Comparison of ENCODE assay signal across 8 cellular contexts in the genomic region with DNA sequence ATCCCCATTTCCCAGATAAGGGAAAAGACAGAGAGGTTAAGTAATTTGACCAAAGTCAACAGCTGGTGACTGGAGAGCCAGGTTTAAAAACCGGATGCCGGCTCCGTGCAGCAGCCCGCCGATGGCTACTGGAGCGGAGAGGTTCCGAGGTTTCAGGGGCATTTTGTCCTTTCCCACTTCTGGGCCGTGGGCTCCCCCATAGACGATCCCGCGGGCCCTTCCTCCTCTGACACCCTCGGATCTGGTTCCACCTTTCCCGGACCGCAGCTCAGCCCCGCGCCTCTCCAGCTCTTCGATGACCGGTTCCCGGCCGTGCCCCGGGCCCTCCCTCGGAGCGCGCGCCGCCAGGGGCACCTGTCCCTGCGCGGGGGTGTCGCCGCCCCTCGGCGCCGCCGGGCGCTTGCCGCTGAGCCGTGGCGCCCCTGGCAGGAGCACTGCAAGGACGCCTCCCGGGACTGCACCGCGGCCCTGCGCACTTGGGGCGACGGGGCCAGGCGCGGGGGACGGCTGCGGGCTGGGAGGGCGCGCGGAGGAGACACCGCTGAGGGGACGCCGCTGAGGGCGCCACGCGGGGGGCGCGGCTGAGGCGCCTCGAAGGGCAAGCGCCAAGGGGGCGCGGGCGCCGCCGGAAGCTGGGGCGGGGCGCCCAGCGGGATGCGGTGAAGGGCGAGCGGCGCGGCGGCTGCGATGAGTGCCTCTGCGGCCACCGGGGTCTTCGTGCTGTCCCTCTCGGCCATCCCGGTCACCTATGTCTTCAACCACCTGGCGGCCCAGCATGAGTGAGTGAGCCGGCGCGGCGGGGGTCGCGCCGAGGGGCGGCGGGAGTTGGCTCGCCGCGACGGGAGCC. TPM values are rescaled to one million over a fixed set of nuclear protein-coding genes. Genes with fewer than 3 reads are reported as not detected.
DNase-seq lines count a peak whose midpoint lies in the region; TF ChIP-seq lines count a peak whose summit lies in the region.

TSS of gene TM6SF1 (plus strand) at position 652 of the 847 bp plus-strand sequence. CDS start at position 688, 36 bp downstream.

- H3K4me3 ChIP-seq in fibroblast of the aortic adventitia (ENCODE audit: low read depth, low read length) = peak within 1 kb of the TSS; percentile 57
- H3K4me3 ChIP-seq in neural progenitor cell = peak within 1 kb of the TSS; percentile 62

- H3K9me3 Mint-ChIP-seq in HFFc6 = peaks cover 3% of the 10 kb centered on the region; the same call in 1 of the 2 replicates
- H3K9me3 Mint-ChIP-seq in neural progenitor cell = peaks cover 11% of the 10 kb centered on the region

- H3K36me3 Mint-ChIP-seq in HFFc6 (ENCODE audit: low read depth) = peaks cover 6% of the 10 kb centered on the region; the same call in 1 of the 2 replicates
- no peaks in the 10 kb centered on the region for H3K36me3 Mint-ChIP-seq in neural progenitor cell

- peaks cover 59% of the 10 kb centered on the region for H3K27me3 ChIP-seq in neural progenitor cell

- H3K4me2 ChIP-seq in neural progenitor cell = peak within 1 kb of the TSS; percentile 96

- H3K36me3 ChIP-seq in ES-I3 (ENCODE audit: insufficient read depth, low read length) = no peaks in the 10 kb centered on the region
- H3K36me3 ChIP-seq in neural progenitor cell = no peaks in the 10 kb centered on the region

- H3K4me1 ChIP-seq in ES-I3 (ENCODE audit: insufficient read depth, low read length) (no peaks in the 10 kb centered on the region), neural progenitor cell (no peaks in the 10 kb centered on the region)

- H2AFZ ChIP-seq in neural progenitor cell (replicated peaks) = peak within 1 kb of the TSS; percentile 72

- no peaks in the 10 kb centered on the region for H3F3A ChIP-seq in neural progenitor cell (ENCODE audit: low read depth)

- no peak within 1 kb of the TSS for H3K27ac ChIP-seq in neural progenitor cell

- H3K27ac Mint-ChIP-seq in HFFc6 = no peak within 1 kb of the TSS
- H3K27ac Mint-ChIP-seq in neural progenitor cell = no peak within 1 kb of the TSS

- peaks cover 7% of the 10 kb centered on the region for H4K20me1 ChIP-seq in neural progenitor cell (ENCODE audit: low read depth)

- peaks cover 21% of the 10 kb centered on the region for H3K4me1 Mint-ChIP-seq in HFFc6 (ENCODE audit: low read depth)
- peaks cover 8% of the 10 kb centered on the region for H3K4me1 Mint-ChIP-seq in neural progenitor cell

- H3K9me3 ChIP-seq in ES-I3 (ENCODE audit: control insufficient read depth, insufficient read depth, low read length) (no peaks in the 10 kb centered on the region), neural progenitor cell (ENCODE audit: low read depth) (no peaks in the 10 kb centered on the region)

- DNase-seq in HFFc6 = no peak
- DNase-seq in activated CD8-positive, alpha-beta memory T cell treated with anti-CD3 and anti-CD28 coated beads for 24 hours = peak; percentile 61
- DNase-seq in fibroblast of the aortic adventitia (ENCODE audit: low read depth) = no peak
- peak; percentile 46 for DNase-seq in neural progenitor cell (ENCODE audit: low spot score)
- DNase-seq in NCI-H1694 treated with DMSO at 0.1 percent for 48 hours (lab: John Stamatoyannopoulos, UW) = no peak
- no peak for DNase-seq in posterior vena cava (ENCODE audit: low spot score)
- no peak for DNase-seq in NCI-H128 (lab: John Stamatoyannopoulos, UW; ENCODE audit: unreplicated experiment)

- no peaks in the 10 kb centered on the region for H3K79me2 ChIP-seq in neural progenitor cell (ENCODE audit: low read depth)

- TF ChIP-seq CTCF in HFFc6 (IDR thresholded peaks at IDR 0.05) (no peak), fibroblast of the aortic adventitia (IDR thresholded peaks at IDR 0.05; ENCODE audit: insufficient read depth, low read length) (no peak), neural progenitor cell (IDR thresholded peaks at IDR 0.05) (no peak)

- peak within 1 kb of the TSS; percentile 75 for H3K9ac ChIP-seq in ES-I3 (ENCODE audit: low read depth, low read length)
- H3K9ac ChIP-seq in neural progenitor cell = no peak within 1 kb of the TSS

- H3K4me3 Mint-ChIP-seq in HFFc6 (peak within 1 kb of the TSS; percentile 61), neural progenitor cell (peak within 1 kb of the TSS; percentile 77)

- H3K27me3 Mint-ChIP-seq in HFFc6 (ENCODE audit: insufficient read depth) (peaks cover 37% of the 10 kb centered on the region), neural progenitor cell (ENCODE audit: insufficient read depth, low read depth) (peaks cover 37% of the 10 kb centered on the region)

- intact Hi-C loops in posterior vena cava (cut with DNase I) = no loop called here

RNA-seq across cellular contexts. Expression of gene TM6SF1, which starts in this region (rescaled TPM):
- under 1 TPM in 4 of 6 experiments, not detected in 2; 0.25 to 0.46 (median 0.42) TPM for total RNA-seq in HFFc6 (2021; fragmentation: NEBNext Ultra II Directional; extraction: Animal tissue kit (Norgen Biotek cat#: 25700))
- total RNA-seq in fibroblast of the aortic adventitia (ENCODE audit: low replicate concordance) (0.18 TPM in 1 of 2 replicates, not detected in the other), neural progenitor cell (ENCODE audit: low replicate concordance) (not detected in 2 replicates), posterior vena cava (1 to 10 TPM; 6.9 to 8.1 TPM)

Comparison
In these comparisons a context has a peak if more than half of its experiments do, and no peak if none do; other contexts are left out.
1. Peak in DNase-seq, H3K4me3 ChIP-seq and H3K4me2 ChIP-seq in neural progenitor cell; RNA of the gene not detected or under 1 TPM.